Comparison of ENCODE assay signal across 1 cellular context in the genomic region with DNA sequence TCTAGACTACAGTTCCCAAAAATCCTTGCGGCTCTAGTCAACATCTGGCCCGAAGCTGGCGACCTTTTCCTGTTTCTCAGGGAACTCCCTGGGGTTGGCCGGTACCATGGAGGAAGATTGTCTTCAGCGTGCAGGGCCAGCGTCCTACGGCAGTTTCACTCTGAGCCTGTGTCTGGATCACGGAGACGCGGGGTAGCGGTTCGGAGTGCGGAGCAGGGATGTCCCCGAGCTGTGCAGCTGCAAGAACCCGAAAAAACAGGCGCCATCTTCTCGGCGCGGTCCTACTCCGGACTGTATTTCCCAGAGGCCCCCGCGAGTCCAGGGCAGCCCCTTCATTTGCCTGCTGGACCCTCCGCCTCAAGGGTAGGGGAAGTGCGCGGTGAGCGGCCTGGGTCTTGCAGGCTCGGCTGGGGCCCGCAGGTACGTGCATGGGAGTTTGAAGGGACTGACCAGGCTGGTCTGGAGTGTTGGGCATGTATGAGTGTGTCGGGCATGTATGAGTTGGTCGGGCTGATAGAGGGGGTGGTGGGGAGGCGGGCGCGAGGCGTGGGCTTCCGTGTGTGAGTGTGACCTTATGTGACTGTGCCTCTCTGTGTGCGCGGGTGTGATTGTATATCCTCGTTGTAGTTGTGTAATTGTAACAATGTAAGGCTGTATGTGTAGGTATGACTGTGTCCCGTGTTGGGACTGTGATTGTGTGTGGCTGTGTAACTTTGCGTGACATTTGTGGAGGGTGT.
TF ChIP-seq lines count a peak whose summit lies in the region.

A gene (plus strand): TSS at position 360 of the 737 bp plus-strand sequence. CDS start 12,240 bp downstream, outside the sequence.

TF ChIP-seq in GM12878, 131 proteins besides CTCF, POLR2A, EP300 and RAD21 (continued from another document and continues in another):
- TF ChIP-seq, protein P1, sequence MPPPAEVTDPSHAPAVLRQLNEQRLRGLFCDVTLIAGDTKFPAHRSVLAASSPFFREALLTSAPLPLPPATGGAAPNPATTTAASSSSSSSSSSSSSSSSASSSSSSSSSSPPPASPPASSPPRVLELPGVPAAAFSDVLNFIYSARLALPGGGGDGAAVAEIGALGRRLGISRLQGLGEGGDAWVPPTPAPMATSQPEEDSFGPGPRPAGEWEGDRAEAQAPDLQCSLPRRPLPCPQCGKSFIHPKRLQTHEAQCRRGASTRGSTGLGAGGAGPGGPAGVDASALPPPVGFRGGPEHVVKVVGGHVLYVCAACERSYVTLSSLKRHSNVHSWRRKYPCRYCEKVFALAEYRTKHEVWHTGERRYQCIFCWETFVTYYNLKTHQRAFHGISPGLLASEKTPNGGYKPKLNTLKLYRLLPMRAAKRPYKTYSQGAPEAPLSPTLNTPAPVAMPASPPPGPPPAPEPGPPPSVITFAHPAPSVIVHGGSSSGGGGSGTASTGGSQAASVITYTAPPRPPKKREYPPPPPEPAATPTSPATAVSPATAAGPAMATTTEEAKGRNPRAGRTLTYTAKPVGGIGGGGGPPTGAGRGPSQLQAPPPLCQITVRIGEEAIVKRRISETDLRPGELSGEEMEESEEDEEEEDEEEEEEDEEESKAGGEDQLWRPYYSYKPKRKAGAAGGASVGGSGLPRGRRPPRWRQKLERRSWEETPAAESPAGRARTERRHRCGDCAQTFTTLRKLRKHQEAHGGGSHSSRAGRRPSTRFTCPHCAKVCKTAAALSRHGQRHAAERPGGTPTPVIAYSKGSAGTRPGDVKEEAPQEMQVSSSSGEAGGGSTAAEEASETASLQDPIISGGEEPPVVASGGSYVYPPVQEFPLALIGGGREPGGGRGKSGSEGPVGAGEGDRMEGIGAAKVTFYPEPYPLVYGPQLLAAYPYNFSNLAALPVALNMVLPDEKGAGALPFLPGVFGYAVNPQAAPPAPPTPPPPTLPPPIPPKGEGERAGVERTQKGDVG (CRISPR knock-in tag; IDR thresholded peaks at IDR 0.05), result no peak
- TF ChIP-seq, protein P2, sequence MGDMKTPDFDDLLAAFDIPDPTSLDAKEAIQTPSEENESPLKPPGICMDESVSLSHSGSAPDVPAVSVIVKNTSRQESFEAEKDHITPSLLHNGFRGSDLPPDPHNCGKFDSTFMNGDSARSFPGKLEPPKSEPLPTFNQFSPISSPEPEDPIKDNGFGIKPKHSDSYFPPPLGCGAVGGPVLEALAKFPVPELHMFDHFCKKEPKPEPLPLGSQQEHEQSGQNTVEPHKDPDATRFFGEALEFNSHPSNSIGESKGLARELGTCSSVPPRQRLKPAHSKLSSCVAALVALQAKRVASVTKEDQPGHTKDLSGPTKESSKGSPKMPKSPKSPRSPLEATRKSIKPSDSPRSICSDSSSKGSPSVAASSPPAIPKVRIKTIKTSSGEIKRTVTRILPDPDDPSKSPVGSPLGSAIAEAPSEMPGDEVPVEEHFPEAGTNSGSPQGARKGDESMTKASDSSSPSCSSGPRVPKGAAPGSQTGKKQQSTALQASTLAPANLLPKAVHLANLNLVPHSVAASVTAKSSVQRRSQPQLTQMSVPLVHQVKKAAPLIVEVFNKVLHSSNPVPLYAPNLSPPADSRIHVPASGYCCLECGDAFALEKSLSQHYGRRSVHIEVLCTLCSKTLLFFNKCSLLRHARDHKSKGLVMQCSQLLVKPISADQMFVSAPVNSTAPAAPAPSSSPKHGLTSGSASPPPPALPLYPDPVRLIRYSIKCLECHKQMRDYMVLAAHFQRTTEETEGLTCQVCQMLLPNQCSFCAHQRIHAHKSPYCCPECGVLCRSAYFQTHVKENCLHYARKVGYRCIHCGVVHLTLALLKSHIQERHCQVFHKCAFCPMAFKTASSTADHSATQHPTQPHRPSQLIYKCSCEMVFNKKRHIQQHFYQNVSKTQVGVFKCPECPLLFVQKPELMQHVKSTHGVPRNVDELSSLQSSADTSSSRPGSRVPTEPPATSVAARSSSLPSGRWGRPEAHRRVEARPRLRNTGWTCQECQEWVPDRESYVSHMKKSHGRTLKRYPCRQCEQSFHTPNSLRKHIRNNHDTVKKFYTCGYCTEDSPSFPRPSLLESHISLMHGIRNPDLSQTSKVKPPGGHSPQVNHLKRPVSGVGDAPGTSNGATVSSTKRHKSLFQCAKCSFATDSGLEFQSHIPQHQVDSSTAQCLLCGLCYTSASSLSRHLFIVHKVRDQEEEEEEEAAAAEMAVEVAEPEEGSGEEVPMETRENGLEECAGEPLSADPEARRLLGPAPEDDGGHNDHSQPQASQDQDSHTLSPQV (IDR thresholded peaks at IDR 0.05), result 0 out of 2 replicates have a peak, but pooled peaks have one; percentile 6
- TF ChIP-seq, protein P3, sequence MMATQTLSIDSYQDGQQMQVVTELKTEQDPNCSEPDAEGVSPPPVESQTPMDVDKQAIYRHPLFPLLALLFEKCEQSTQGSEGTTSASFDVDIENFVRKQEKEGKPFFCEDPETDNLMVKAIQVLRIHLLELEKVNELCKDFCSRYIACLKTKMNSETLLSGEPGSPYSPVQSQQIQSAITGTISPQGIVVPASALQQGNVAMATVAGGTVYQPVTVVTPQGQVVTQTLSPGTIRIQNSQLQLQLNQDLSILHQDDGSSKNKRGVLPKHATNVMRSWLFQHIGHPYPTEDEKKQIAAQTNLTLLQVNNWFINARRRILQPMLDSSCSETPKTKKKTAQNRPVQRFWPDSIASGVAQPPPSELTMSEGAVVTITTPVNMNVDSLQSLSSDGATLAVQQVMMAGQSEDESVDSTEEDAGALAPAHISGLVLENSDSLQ (IDR thresholded peaks at IDR 0.05), result no peak; the same call in 1 of the 2 replicates
- TF ChIP-seq POU2F2 (IDR thresholded peaks at IDR 0.05; ENCODE audit: borderline replicate concordance, low read depth, low read length), result peak; percentile 82
- TF ChIP-seq, protein P4, sequence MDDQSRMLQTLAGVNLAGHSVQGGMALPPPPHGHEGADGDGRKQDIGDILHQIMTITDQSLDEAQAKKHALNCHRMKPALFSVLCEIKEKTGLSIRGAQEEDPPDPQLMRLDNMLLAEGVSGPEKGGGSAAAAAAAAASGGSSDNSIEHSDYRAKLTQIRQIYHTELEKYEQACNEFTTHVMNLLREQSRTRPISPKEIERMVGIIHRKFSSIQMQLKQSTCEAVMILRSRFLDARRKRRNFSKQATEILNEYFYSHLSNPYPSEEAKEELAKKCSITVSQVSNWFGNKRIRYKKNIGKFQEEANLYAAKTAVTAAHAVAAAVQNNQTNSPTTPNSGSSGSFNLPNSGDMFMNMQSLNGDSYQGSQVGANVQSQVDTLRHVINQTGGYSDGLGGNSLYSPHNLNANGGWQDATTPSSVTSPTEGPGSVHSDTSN (IDR thresholded peaks at IDR 0.05; ENCODE audit: insufficient replicate concordance, low read depth, low read length), result no peak
- peak; percentile 23 for TF ChIP-seq TCF12 (IDR thresholded peaks at IDR 0.05; ENCODE audit: low read depth, low read length)
- no peak; the same call in 1 of the 2 replicates for TF ChIP-seq LARP7 (IDR thresholded peaks at IDR 0.05)
- TF ChIP-seq PAX5 (IDR thresholded peaks at IDR 0.05; ENCODE audit: borderline replicate concordance, low read depth, low read length), result no peak
- TF ChIP-seq, protein P5, sequence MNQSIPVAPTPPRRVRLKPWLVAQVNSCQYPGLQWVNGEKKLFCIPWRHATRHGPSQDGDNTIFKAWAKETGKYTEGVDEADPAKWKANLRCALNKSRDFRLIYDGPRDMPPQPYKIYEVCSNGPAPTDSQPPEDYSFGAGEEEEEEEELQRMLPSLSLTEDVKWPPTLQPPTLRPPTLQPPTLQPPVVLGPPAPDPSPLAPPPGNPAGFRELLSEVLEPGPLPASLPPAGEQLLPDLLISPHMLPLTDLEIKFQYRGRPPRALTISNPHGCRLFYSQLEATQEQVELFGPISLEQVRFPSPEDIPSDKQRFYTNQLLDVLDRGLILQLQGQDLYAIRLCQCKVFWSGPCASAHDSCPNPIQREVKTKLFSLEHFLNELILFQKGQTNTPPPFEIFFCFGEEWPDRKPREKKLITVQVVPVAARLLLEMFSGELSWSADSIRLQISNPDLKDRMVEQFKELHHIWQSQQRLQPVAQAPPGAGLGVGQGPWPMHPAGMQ (IDR thresholded peaks at IDR 0.05; ENCODE audit: borderline replicate concordance), result peak; percentile 95
- no peak for TF ChIP-seq ZNF274 (IDR thresholded peaks at IDR 0.05; ENCODE audit: insufficient read depth, insufficient read length)
- TF ChIP-seq EGR1 (IDR thresholded peaks at IDR 0.05; ENCODE audit: borderline replicate concordance in 1 of 2, low read depth in 2 of 2, low read length in 2 of 2), result no peak; a peak in 1 of 3 replicates
- TF ChIP-seq ASH2L (IDR thresholded peaks at IDR 0.05; ENCODE audit: borderline replicate concordance, low read depth), result no peak; the same call in 1 of the 2 replicates
- TF ChIP-seq FOS (IDR thresholded peaks at IDR 0.05; ENCODE audit: borderline replicate concordance, extremely low read depth, insufficient read length), result no peak
- TF ChIP-seq ATF7 (IDR thresholded peaks at IDR 0.05; ENCODE audit: low read depth), result peak; percentile 88
- TF ChIP-seq ZNF384 (IDR thresholded peaks at IDR 0.05; ENCODE audit: borderline replicate concordance, low read depth, low read length), result no peak
- TF ChIP-seq STAT3 (IDR thresholded peaks at IDR 0.05; ENCODE audit: low read depth, low read length), result no peak
- no peak for TF ChIP-seq NR2C2 (IDR thresholded peaks at IDR 0.05; ENCODE audit: borderline replicate concordance, control insufficient read depth, insufficient read length, low read depth)
- TF ChIP-seq NBN (IDR thresholded peaks at IDR 0.05), result peak; percentile 95
- TF ChIP-seq RCOR1 (conservative IDR thresholded peaks at IDR 0.05; ENCODE audit: low read depth, low read length), result no peak
- TF ChIP-seq, protein P6, sequence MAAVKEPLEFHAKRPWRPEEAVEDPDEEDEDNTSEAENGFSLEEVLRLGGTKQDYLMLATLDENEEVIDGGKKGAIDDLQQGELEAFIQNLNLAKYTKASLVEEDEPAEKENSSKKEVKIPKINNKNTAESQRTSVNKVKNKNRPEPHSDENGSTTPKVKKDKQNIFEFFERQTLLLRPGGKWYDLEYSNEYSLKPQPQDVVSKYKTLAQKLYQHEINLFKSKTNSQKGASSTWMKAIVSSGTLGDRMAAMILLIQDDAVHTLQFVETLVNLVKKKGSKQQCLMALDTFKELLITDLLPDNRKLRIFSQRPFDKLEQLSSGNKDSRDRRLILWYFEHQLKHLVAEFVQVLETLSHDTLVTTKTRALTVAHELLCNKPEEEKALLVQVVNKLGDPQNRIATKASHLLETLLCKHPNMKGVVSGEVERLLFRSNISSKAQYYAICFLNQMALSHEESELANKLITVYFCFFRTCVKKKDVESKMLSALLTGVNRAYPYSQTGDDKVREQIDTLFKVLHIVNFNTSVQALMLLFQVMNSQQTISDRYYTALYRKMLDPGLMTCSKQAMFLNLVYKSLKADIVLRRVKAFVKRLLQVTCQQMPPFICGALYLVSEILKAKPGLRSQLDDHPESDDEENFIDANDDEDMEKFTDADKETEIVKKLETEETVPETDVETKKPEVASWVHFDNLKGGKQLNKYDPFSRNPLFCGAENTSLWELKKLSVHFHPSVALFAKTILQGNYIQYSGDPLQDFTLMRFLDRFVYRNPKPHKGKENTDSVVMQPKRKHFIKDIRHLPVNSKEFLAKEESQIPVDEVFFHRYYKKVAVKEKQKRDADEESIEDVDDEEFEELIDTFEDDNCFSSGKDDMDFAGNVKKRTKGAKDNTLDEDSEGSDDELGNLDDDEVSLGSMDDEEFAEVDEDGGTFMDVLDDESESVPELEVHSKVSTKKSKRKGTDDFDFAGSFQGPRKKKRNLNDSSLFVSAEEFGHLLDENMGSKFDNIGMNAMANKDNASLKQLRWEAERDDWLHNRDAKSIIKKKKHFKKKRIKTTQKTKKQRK (IDR thresholded peaks at IDR 0.05; ENCODE audit: low read depth, low read length), result no peak
- TF ChIP-seq CHD1 (IDR thresholded peaks at IDR 0.05; ENCODE audit: low read depth, low read length), result no peak
- TF ChIP-seq ESRRA (IDR thresholded peaks at IDR 0.05; ENCODE audit: low read length), result peak; percentile 54; the same call in 1 of the 2 replicates
- TF ChIP-seq, protein P7, sequence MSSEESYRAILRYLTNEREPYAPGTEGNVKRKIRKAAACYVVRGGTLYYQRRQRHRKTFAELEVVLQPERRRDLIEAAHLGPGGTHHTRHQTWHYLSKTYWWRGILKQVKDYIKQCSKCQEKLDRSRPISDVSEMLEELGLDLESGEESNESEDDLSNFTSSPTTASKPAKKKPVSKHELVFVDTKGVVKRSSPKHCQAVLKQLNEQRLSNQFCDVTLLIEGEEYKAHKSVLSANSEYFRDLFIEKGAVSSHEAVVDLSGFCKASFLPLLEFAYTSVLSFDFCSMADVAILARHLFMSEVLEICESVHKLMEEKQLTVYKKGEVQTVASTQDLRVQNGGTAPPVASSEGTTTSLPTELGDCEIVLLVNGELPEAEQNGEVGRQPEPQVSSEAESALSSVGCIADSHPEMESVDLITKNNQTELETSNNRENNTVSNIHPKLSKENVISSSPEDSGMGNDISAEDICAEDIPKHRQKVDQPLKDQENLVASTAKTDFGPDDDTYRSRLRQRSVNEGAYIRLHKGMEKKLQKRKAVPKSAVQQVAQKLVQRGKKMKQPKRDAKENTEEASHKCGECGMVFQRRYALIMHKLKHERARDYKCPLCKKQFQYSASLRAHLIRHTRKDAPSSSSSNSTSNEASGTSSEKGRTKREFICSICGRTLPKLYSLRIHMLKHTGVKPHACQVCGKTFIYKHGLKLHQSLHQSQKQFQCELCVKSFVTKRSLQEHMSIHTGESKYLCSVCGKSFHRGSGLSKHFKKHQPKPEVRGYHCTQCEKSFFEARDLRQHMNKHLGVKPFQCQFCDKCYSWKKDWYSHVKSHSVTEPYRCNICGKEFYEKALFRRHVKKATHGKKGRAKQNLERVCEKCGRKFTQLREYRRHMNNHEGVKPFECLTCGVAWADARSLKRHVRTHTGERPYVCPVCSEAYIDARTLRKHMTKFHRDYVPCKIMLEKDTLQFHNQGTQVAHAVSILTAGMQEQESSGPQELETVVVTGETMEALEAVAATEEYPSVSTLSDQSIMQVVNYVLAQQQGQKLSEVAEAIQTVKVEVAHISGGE (CRISPR knock-in tag; IDR thresholded peaks at IDR 0.05), result no peak
- TF ChIP-seq, protein P8, sequence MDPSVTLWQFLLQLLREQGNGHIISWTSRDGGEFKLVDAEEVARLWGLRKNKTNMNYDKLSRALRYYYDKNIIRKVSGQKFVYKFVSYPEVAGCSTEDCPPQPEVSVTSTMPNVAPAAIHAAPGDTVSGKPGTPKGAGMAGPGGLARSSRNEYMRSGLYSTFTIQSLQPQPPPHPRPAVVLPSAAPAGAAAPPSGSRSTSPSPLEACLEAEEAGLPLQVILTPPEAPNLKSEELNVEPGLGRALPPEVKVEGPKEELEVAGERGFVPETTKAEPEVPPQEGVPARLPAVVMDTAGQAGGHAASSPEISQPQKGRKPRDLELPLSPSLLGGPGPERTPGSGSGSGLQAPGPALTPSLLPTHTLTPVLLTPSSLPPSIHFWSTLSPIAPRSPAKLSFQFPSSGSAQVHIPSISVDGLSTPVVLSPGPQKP (IDR thresholded peaks at IDR 0.05; ENCODE audit: low read depth, low read length), result no peak
- TF ChIP-seq FOXM1 (IDR thresholded peaks at IDR 0.05; ENCODE audit: low read depth, low read length), result no peak
- TF ChIP-seq PAX8 (IDR thresholded peaks at IDR 0.05), result no peak
- TF ChIP-seq, protein P9, sequence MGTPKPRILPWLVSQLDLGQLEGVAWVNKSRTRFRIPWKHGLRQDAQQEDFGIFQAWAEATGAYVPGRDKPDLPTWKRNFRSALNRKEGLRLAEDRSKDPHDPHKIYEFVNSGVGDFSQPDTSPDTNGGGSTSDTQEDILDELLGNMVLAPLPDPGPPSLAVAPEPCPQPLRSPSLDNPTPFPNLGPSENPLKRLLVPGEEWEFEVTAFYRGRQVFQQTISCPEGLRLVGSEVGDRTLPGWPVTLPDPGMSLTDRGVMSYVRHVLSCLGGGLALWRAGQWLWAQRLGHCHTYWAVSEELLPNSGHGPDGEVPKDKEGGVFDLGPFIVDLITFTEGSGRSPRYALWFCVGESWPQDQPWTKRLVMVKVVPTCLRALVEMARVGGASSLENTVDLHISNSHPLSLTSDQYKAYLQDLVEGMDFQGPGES (IDR thresholded peaks at IDR 0.05), result peak; percentile 11; the same call in 1 of the 2 replicates
